ENCODE assay signal across 9 cellular contexts in the genomic region with DNA sequence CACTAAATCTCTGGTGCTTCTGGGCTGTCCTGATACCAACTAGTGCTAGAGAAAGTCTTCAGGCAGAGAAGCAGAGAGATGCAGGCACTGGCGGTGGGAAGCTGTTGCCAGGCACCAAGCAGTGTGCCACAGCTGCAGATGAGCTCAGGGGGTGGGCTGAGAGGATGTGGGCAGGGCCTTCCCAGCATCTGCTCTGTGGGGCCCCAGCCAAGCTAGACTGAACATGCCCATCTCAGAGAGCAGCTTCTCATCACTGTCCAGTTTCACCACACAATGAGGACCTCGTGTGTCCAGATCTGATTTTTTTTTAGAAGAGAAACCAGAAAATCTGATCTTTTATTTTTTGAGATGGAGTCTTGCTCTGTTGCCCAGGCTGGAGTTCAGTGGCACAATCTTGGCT. TPM values are rescaled to one million over a fixed set of nuclear protein-coding genes. Genes with fewer than 3 reads are reported as not detected.
DNase-seq lines count a peak whose midpoint lies in the region; TF ChIP-seq lines count a peak whose summit lies in the region.
"Had no signal": no experiment of that assay in that cellular context is flagged by ENCODE, and none has a peak within 500 bp of the region (broad histone marks: within the 10 kb centered on the region; RNA-seq: fewer than 3 reads in every experiment).

No MANE protein-coding gene starts in this region.

- peaks cover 2% of the 10 kb centered on the region for H3K4me1 Mint-ChIP-seq in CD14-positive monocyte

- no peak for TF ChIP-seq POLR2A in testis (IDR thresholded peaks at IDR 0.05)

- no peak for TF ChIP-seq CTCF in CD14-positive monocyte (IDR thresholded peaks at IDR 0.05)
- no peak for TF ChIP-seq CTCF in testis (IDR thresholded peaks at IDR 0.05)

- H3K27me3 ChIP-seq in testis: no peaks in the 10 kb centered on the region

- H3K9me3 Mint-ChIP-seq in CD14-positive monocyte: peaks cover 0 to 3% (median 0%) of the 10 kb centered on the region in 7 donors

- no peaks in the 10 kb centered on the region for H3K9me3 ChIP-seq in testis

- peak; percentile 59 for DNase-seq in GM04504 (ENCODE audit: low read depth)
- peak; percentile 62 for DNase-seq in NAMALWA (ENCODE audit: low spot score)
- DNase-seq in brain pericyte (ENCODE audit: low read depth, low spot score): peak; percentile 81
- peak; percentile 70 for DNase-seq in occipital lobe (lab: John Stamatoyannopoulos, UW)
- no peak for DNase-seq in foreskin melanocyte
- no peak for DNase-seq in CD14-positive monocyte (ENCODE audit: low spot score)
- no peak for DNase-seq in testis
- DNase-seq: NCI-H524 had no signal

- no peaks in the 10 kb centered on the region for H3K36me3 ChIP-seq in testis (ENCODE audit: low read depth, missing control alignments)

- H3K4me1 ChIP-seq in testis: no peaks in the 10 kb centered on the region

- intact Hi-C loops in CD14-positive monocyte (cut with micrococcal nuclease) (no loop called here), testis (cut with DNase I; ENCODE audit: low total_unique reads) (loop anchor here (10.0 kb wide), 1 partner anchor 135 kb away; no protein-coding TSS in a partner anchor)

- H3K27ac ChIP-seq in testis: no peak overlapping the region

- peaks cover 0 to 2% (median 0%) of the 10 kb centered on the region in 3 donors for H3K27me3 Mint-ChIP-seq in CD14-positive monocyte (ENCODE audit: low read depth in 3 of 3)
- H3K27me3 Mint-ChIP-seq: progenitor cell of endocrine pancreas had no signal

- peak overlapping the region in 1 of 7 donors; percentile 16 for H3K27ac Mint-ChIP-seq in CD14-positive monocyte

- no peak overlapping the region for H3K4me3 ChIP-seq in testis

- WGBS in testis, 2 donors: 71 to 75% methylated on average over 2 of the region's 2 CpGs

- peaks cover 41 to 61% of the 10 kb centered on the region in 2 donors for H3K36me3 Mint-ChIP-seq in CD14-positive monocyte

- H3K4me3 Mint-ChIP-seq in CD14-positive monocyte: no peak overlapping the region

RNA-seq across cellular contexts. Expression of a gene that starts 17.1 kb away (rescaled TPM):
- total RNA-seq in occipital lobe: 5.1 TPM
- polyA plus RNA-seq in CD14-positive monocyte: 10 to 100 TPM; 11.0 to 19.7 TPM
- 10 to 100 TPM; 47.7 to 50.5 TPM for total RNA-seq in testis
- polyA plus RNA-seq in testis (ENCODE audit: insufficient read depth, low read depth, low replicate concordance): 66.8 TPM

RNA-seq across cellular contexts. Expression of a gene that starts 21.5 kb away (rescaled TPM):
- 1.4 TPM for total RNA-seq in occipital lobe
- 1 to 10 TPM in 1 of 2 donors, under 1 TPM in 1; 0.69 to 1.6 TPM for polyA plus RNA-seq in CD14-positive monocyte
- 1 to 10 TPM in 1 of 2 donors, under 1 TPM in 1; 0.62 to 1.7 TPM for total RNA-seq in testis
- 0.36 TPM for polyA plus RNA-seq in testis (ENCODE audit: insufficient read depth, low read depth, low replicate concordance)

RNA-seq across cellular contexts. Expression of a gene that starts 25.5 kb away (rescaled TPM):
- total RNA-seq in occipital lobe (not detected), testis (1 to 10 TPM; 4.2 to 8.1 TPM)
- polyA plus RNA-seq in CD14-positive monocyte (under 1 TPM in 1 of 2 donors, not detected in 1; 0.50 TPM), testis (ENCODE audit: insufficient read depth, low read depth, low replicate concordance) (2.9 TPM)
- total RNA-seq: progenitor cell of endocrine pancreas had no signal

RNA-seq across cellular contexts. Expression of a gene that starts 26.5 kb away (rescaled TPM):
- total RNA-seq in occipital lobe (13.3 TPM), testis (10 to 100 TPM; 13.2 to 14.2 TPM)
- polyA plus RNA-seq in CD14-positive monocyte (100 to 1,000 TPM; 609 to 798 TPM), testis (ENCODE audit: insufficient read depth, low read depth, low replicate concordance) (49.1 TPM)

RNA-seq across cellular contexts. Expression of a gene that starts 33.8 kb away (rescaled TPM):
- total RNA-seq in occipital lobe (0.47 TPM), testis (10 to 100 TPM; 20.6 to 25.3 TPM)
- polyA plus RNA-seq in CD14-positive monocyte (under 1 TPM in 1 of 2 donors, not detected in 1; 0.17 TPM), testis (ENCODE audit: insufficient read depth, low read depth, low replicate concordance) (12.9 TPM)

Comparison
In these comparisons a context has a peak if more than half of its experiments do, and no peak if none do; other contexts are left out.
1. DNase-seq: peak in GM04504 (single experiment), NAMALWA (single experiment), brain pericyte (single experiment) and occipital lobe (single experiment); none in foreskin melanocyte (single experiment), CD14-positive monocyte (single experiment) and testis (single experiment).